ENCODE assay signal across 8 cellular contexts in the genomic region with DNA sequence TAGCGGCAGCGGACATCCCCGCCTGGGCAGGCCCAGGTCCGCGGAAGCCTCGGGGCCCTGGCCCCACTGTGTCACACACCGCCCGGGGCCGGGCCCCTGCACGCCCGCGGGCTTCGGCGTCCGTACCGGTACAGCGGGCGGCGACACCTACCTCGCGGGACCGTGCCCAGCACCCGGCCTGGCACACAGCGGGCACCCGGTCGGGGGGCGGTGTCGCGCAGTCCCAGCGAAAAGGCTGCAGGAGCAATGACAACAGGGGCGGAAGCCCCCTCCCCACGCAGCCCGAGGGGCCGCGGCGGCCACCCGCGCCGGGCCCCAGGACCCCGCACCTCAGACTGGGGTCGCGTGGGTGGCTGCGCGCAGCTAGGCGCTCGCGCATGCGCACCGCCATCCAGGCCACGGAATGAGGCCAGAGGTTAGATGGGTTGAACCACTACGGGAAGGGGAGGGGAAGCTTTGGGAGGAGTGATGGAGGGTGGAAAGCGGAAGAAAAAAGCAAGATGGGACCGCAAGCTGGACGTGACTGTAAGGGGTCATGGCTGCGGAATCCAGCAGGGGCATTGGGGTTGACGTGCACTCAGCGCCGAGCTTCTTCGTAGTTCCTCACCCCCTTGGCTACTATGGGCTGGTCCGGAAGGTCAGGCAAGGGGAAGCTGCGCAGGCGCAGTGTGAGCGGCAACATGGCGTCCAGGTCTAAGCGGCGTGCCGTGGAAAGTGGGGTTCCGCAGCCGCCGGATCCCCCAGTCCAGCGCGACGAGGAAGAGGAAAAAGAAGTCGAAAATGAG. TPM values are rescaled to one million over a fixed set of nuclear protein-coding genes. Genes with fewer than 3 reads are reported as not detected.
A peak's percentile ranks its signal among the peaks of the same experiment; 100 is the strongest.
DNase-seq lines count a peak whose midpoint lies in the region; ATAC-seq, FAIRE-seq and TF ChIP-seq lines count a peak whose summit lies in the region.

A gene (plus strand): TSS at position 669 of the 785 bp plus-strand sequence. CDS start 12 bp downstream, at position 681.
A gene (minus strand): TSS at position 381 of the 785 bp plus-strand sequence. CDS start 6,759 bp downstream, outside the sequence.

- H3K9me3 ChIP-seq in spleen = no peaks in the 10 kb centered on the region

- POLR2A ChIA-PET in WTC11 (lab: Charles Lee) = interaction anchor here (0.6 to 1.1 kb wide), 2 partner anchors 12 to 827 kb away, joined by 3 to 5 read pairs; no protein-coding TSS in a partner anchor

- H3K27ac ChIP-seq in spleen = peak within 1 kb of the TSS; percentile 79 to 96 (median 90)

- peaks cover 3% of the 10 kb centered on the region for H3K36me3 ChIP-seq in bronchial epithelial cell (ENCODE audit: control insufficient read depth, insufficient read depth, low read length)
- peaks cover 0 to 23% (median 7%) of the 10 kb centered on the region in 6 donors for H3K36me3 ChIP-seq in spleen

- no peak for FAIRE-seq in bronchial epithelial cell (lab: Jason Lieb, UNC)

- TF ChIP-seq CTCF in WTC11 (IDR thresholded peaks at IDR 0.05) (no peak), bronchial epithelial cell (IDR thresholded peaks at IDR 0.05; ENCODE audit: insufficient read depth, low read length, severe bottlenecking) (no peak), spleen (IDR thresholded peaks at IDR 0.05 in 8 of 11, conservative IDR thresholded peaks at IDR 0.05 in 3 of 11) (peak in 2 of 11 experiments; percentile 12 to 23)

- H3K4me3 Mint-ChIP-seq in WTC11 = peak within 1 kb of the TSS; percentile 70

- 0% methylated on average over 45 to 74 of the region's 74 CpGs for WGBS in spleen, 5 donors

- no peaks in the 10 kb centered on the region for H3K9me3 Mint-ChIP-seq in WTC11

- H3K27me3 ChIP-seq in bronchial epithelial cell (ENCODE audit: control insufficient read depth, insufficient read depth, low read length) (no peaks in the 10 kb centered on the region), spleen (replicated peaks in 1 of 7) (no peaks in the 10 kb centered on the region)

- CTCF ChIA-PET in WTC11 (lab: Charles Lee) = no interaction called here

- intact Hi-C loops in spleen (cut with DNase I; ENCODE audit: low total_unique reads) = loop anchor here (10.0 kb wide), 1 partner anchor 98 kb away; no protein-coding TSS in a partner anchor

- peaks cover 24 to 58% (median 46%) of the 10 kb centered on the region in 6 donors for H3K4me1 ChIP-seq in spleen

- peaks cover 4% of the 10 kb centered on the region for H3K4me1 Mint-ChIP-seq in WTC11

- DNase-seq in AG08395 (ENCODE audit: low spot score) (peak; percentile 96), NCI-H226 (peak; percentile 52), WTC11 (ENCODE audit: low spot score) (peak; percentile 87), bronchial epithelial cell (ENCODE audit: low read depth) (peak; percentile 72), inferior parietal cortex (ENCODE audit: extremely low spot score) (peak; percentile 90), spleen (peak; percentile 97)

- peaks cover 24% of the 10 kb centered on the region for H3K36me3 Mint-ChIP-seq in WTC11

- H3K27ac Mint-ChIP-seq in WTC11 = no peak within 1 kb of the TSS

- no peaks in the 10 kb centered on the region for H3K27me3 Mint-ChIP-seq in WTC11 (ENCODE audit: low read depth)

- peak; percentile 78 for ATAC-seq in GM19023 (IDR thresholded peaks at IDR 0.05; ENCODE audit: unreplicated experiment)
- peak; percentile 73 for ATAC-seq in HG03196 (IDR thresholded peaks at IDR 0.05; ENCODE audit: unreplicated experiment)
- peak; percentile 85 for ATAC-seq in WTC11

- H3K4me3 ChIP-seq in bronchial epithelial cell (ENCODE audit: low read depth, low read length) (peak within 1 kb of the TSS; percentile 77), spleen (peak within 1 kb of the TSS; percentile 87 to 100 (median 98))

- peak in 2 of 3 donors; percentile 52 for TF ChIP-seq POLR2A in spleen (IDR thresholded peaks at IDR 0.05)

TF ChIP-seq in WTC11, 78 proteins besides CTCF, POLR2A, EP300 and RAD21 (continues in another document):
- TF ChIP-seq KAT7 (CRISPR knock-in tag; IDR thresholded peaks at IDR 0.05; ENCODE audit: borderline replicate concordance) (peak; percentile 30; the same call in 1 of the 2 replicates), TEAD1 (CRISPR knock-in tag; IDR thresholded peaks at IDR 0.05) (0 out of 2 replicates have a peak, but pooled peaks have one; percentile 21), SP1 (CRISPR knock-in tag; conservative IDR thresholded peaks at IDR 0.05) (peak; percentile 45), JAZF1 (CRISPR knock-in tag; IDR thresholded peaks at IDR 0.05) (no peak), CREM (CRISPR knock-in tag; IDR thresholded peaks at IDR 0.05) (no peak; the same call in 1 of the 2 replicates), TP53 (CRISPR knock-in tag; IDR thresholded peaks at IDR 0.05) (0 out of 2 replicates have a peak, but pooled peaks have one; percentile 35), ESRRA (CRISPR knock-in tag; IDR thresholded peaks at IDR 0.05; ENCODE audit: borderline replicate concordance) (no peak), GRHL2 (CRISPR knock-in tag; IDR thresholded peaks at IDR 0.05; ENCODE audit: insufficient replicate concordance, severe bottlenecking) (no peak), CBFB (CRISPR knock-in tag; IDR thresholded peaks at IDR 0.05; ENCODE audit: low read depth) (peak; percentile 75; the same call in 1 of the 2 replicates), ZBTB21 (CRISPR knock-in tag; IDR thresholded peaks at IDR 0.05; ENCODE audit: borderline replicate concordance) (0 out of 2 replicates have a peak, but pooled peaks have one; percentile 43)
- TF ChIP-seq, protein P1, sequence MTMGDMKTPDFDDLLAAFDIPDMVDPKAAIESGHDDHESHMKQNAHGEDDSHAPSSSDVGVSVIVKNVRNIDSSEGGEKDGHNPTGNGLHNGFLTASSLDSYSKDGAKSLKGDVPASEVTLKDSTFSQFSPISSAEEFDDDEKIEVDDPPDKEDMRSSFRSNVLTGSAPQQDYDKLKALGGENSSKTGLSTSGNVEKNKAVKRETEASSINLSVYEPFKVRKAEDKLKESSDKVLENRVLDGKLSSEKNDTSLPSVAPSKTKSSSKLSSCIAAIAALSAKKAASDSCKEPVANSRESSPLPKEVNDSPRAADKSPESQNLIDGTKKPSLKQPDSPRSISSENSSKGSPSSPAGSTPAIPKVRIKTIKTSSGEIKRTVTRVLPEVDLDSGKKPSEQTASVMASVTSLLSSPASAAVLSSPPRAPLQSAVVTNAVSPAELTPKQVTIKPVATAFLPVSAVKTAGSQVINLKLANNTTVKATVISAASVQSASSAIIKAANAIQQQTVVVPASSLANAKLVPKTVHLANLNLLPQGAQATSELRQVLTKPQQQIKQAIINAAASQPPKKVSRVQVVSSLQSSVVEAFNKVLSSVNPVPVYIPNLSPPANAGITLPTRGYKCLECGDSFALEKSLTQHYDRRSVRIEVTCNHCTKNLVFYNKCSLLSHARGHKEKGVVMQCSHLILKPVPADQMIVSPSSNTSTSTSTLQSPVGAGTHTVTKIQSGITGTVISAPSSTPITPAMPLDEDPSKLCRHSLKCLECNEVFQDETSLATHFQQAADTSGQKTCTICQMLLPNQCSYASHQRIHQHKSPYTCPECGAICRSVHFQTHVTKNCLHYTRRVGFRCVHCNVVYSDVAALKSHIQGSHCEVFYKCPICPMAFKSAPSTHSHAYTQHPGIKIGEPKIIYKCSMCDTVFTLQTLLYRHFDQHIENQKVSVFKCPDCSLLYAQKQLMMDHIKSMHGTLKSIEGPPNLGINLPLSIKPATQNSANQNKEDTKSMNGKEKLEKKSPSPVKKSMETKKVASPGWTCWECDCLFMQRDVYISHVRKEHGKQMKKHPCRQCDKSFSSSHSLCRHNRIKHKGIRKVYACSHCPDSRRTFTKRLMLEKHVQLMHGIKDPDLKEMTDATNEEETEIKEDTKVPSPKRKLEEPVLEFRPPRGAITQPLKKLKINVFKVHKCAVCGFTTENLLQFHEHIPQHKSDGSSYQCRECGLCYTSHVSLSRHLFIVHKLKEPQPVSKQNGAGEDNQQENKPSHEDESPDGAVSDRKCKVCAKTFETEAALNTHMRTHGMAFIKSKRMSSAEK (CRISPR knock-in tag; IDR thresholded peaks at IDR 0.05; ENCODE audit: borderline replicate concordance) = no peak
- TF ChIP-seq, protein P2, sequence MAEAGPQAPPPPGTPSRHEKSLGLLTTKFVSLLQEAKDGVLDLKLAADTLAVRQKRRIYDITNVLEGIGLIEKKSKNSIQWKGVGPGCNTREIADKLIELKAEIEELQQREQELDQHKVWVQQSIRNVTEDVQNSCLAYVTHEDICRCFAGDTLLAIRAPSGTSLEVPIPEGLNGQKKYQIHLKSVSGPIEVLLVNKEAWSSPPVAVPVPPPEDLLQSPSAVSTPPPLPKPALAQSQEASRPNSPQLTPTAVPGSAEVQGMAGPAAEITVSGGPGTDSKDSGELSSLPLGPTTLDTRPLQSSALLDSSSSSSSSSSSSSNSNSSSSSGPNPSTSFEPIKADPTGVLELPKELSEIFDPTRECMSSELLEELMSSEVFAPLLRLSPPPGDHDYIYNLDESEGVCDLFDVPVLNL (CRISPR knock-in tag; IDR thresholded peaks at IDR 0.05; ENCODE audit: borderline replicate concordance, low read depth) = no peak
- TF ChIP-seq, protein P3, sequence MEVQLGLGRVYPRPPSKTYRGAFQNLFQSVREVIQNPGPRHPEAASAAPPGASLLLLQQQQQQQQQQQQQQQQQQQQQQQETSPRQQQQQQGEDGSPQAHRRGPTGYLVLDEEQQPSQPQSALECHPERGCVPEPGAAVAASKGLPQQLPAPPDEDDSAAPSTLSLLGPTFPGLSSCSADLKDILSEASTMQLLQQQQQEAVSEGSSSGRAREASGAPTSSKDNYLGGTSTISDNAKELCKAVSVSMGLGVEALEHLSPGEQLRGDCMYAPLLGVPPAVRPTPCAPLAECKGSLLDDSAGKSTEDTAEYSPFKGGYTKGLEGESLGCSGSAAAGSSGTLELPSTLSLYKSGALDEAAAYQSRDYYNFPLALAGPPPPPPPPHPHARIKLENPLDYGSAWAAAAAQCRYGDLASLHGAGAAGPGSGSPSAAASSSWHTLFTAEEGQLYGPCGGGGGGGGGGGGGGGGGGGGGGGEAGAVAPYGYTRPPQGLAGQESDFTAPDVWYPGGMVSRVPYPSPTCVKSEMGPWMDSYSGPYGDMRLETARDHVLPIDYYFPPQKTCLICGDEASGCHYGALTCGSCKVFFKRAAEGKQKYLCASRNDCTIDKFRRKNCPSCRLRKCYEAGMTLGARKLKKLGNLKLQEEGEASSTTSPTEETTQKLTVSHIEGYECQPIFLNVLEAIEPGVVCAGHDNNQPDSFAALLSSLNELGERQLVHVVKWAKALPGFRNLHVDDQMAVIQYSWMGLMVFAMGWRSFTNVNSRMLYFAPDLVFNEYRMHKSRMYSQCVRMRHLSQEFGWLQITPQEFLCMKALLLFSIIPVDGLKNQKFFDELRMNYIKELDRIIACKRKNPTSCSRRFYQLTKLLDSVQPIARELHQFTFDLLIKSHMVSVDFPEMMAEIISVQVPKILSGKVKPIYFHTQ (CRISPR knock-in tag; IDR thresholded peaks at IDR 0.05) = no peak

RNA-seq across cellular contexts. Expression of the first gene that starts in this region (rescaled TPM):
- total RNA-seq in WTC11 (2021) = 95.3 to 102 TPM (median 96.4 TPM) in 3 replicates
- 39.4 and 56.1 TPM in 2 replicates for total RNA-seq in bronchial epithelial cell
- total RNA-seq in spleen = 10 to 100 TPM; 30.2 to 44.4 (median 33.9) TPM
- 10 to 100 TPM; 45.1 to 61.3 (median 56.1) TPM for polyA plus RNA-seq in spleen

RNA-seq across cellular contexts. Expression of the second gene that starts in this region (rescaled TPM):
- 46.9 to 49.7 TPM (median 48.7 TPM) in 3 replicates for total RNA-seq in WTC11 (2021)
- 17.4 and 20.5 TPM in 2 replicates for total RNA-seq in bronchial epithelial cell
- 10 to 100 TPM; 30.3 to 43.8 (median 39.3) TPM for total RNA-seq in spleen
- 10 to 100 TPM; 31.6 to 40.7 (median 37.6) TPM for polyA plus RNA-seq in spleen

Comparison
In these comparisons a context has a peak if more than half of its experiments do, and no peak if none do; other contexts are left out.
1. Peak in every context shown above with its lines: DNase-seq, ATAC-seq, H3K4me3 ChIP-seq and H3K27ac ChIP-seq.